In the genomic region with DNA sequence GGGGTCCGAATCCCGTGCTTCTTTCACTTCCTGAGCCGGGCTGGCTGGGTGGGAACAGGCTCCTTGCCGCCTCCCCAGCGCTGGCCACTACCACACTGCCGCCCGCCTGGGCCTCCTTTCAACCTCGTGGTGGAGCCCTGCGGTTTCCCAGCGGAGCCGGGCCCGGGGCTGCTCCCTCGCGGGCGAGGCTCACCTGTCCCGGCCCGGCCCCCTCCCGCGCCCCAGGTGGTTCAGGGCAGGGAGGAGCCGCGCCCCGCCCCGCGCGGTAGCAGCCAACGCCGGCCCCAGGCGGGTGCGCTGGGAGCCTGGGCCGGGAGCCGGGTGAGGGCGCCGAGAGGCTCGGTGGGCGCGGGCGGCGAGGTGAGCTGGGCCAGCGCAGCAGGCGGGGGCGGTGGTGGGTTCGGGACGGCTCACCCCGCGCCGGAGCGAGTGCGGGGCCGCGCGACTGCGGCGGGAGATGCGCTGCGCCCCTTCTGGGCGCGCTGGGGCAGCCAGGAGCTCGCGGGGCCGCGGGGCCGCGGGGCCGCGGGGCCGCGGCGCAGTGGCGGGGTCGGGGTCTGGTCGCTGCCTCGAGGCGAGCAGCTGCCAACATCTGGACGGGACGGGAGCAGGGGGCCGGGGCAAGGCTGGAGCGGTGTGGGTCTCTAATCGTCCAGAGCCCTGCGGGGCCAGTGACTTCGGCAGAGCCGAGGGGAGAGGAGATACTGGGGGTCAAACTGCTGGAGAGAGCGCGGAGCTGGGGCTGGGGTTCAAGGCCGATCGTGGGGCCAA, we compare ENCODE assay signal across 8 cellular contexts. TPM values are rescaled to one million over a fixed set of nuclear protein-coding genes. Genes with fewer than 3 reads are reported as not detected.
DNase-seq lines count a peak whose midpoint lies in the region; ATAC-seq and TF ChIP-seq lines count a peak whose summit lies in the region.

A gene with protein sequence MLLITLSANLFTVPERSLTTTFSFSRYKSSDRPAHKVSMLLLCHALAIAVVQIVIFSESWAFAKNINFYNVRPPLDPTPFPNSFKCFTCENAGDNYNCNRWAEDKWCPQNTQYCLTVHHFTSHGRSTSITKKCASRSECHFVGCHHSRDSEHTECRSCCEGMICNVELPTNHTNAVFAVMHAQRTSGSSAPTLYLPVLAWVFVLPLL (plus strand): TSS at position 258 of the 771 bp plus-strand sequence. CDS start 92,250 bp downstream, outside the sequence.

- H3K27ac ChIP-seq in right lobe of liver: no peak within 1 kb of the TSS

- no peaks in the 10 kb centered on the region for H3K9me3 Mint-ChIP-seq in activated naive CD8-positive, alpha-beta T cell (ENCODE audit: low read depth)

- TF ChIP-seq POLR2A in right lobe of liver (IDR thresholded peaks at IDR 0.05): no peak

- WGBS in right lobe of liver (ENCODE audit: insufficient coverage, low coverage, low lambda C conversion rate, missing lambda C conversion rate): 0% methylated on average over 24 of the region's 85 CpGs

- H3K27me3 ChIP-seq in right lobe of liver: no peaks in the 10 kb centered on the region

- H3K4me1 Mint-ChIP-seq in activated naive CD8-positive, alpha-beta T cell (ENCODE audit: low read depth): peaks cover 3% of the 10 kb centered on the region

- ATAC-seq in GM21367 (IDR thresholded peaks at IDR 0.05; ENCODE audit: unreplicated experiment): peak; percentile 72
- peak; percentile 44 to 65 (median 55) for ATAC-seq in right lobe of liver

- H3K27me3 Mint-ChIP-seq in activated naive CD8-positive, alpha-beta T cell: peaks cover 26% of the 10 kb centered on the region

- intact Hi-C loops in right lobe of liver (cut with DNase I): no loop called here

- no peaks in the 10 kb centered on the region for H3K4me1 ChIP-seq in right lobe of liver

- H3K4me3 ChIP-seq in GM12865 (ENCODE audit: low read depth, low read length): peak within 1 kb of the TSS; percentile 65
- peak within 1 kb of the TSS in 2 of 3 donors; percentile 1 to 37 for H3K4me3 ChIP-seq in right lobe of liver

- TF ChIP-seq CTCF in GM12865 (IDR thresholded peaks at IDR 0.05; ENCODE audit: insufficient read depth, low read depth, low read length, missing control alignments): peak; percentile 17
- no peak for TF ChIP-seq CTCF in right lobe of liver (IDR thresholded peaks at IDR 0.05)

- no peaks in the 10 kb centered on the region for H3K36me3 ChIP-seq in right lobe of liver

- no peak within 1 kb of the TSS for H3K27ac Mint-ChIP-seq in activated naive CD8-positive, alpha-beta T cell

- H3K9me3 ChIP-seq in right lobe of liver: no peaks in the 10 kb centered on the region

- DNase-seq in GM12865 (ENCODE audit: low read depth) (peak; percentile 51), HPDE6-E6E7 (ENCODE audit: extremely low spot score) (peak; percentile 40), right lobe of liver (no peak), NOMO-1 treated with dmso at 0.1 percent for 144 hours (lab: John Stamatoyannopoulos, UW; ENCODE audit: unreplicated experiment) (no peak), A172 (ENCODE audit: low spot score) (no peak), HUDEP-2 (lab: John Stamatoyannopoulos, UW; ENCODE audit: unreplicated experiment in 76 of 76) (no peak)

- peak within 1 kb of the TSS; percentile 63 for H3K4me3 Mint-ChIP-seq in activated naive CD8-positive, alpha-beta T cell

- no peaks in the 10 kb centered on the region for H3K36me3 Mint-ChIP-seq in activated naive CD8-positive, alpha-beta T cell

RNA-seq across cellular contexts. Expression of the gene that starts here (rescaled TPM):
- under 1 TPM in 2 of 6 experiments, not detected in 4; 0.30 to 0.31 TPM for total RNA-seq in right lobe of liver
- total RNA-seq in A172 (2014; rRNA removed; shearing (Covaris generic)): 0.38 TPM in 1 of 2 replicates, not detected in the other

Comparison
In these comparisons a context has a peak if more than half of its experiments do, and no peak if none do; other contexts are left out.
1. Peak in ATAC-seq and H3K4me3 ChIP-seq in right lobe of liver; RNA of the gene not detected or under 1 TPM.
2. DNase-seq: peak in GM12865 (single experiment) and HPDE6-E6E7 (single experiment); none in right lobe of liver (0 of 3), NOMO-1 treated with dmso at 0.1 percent for 144 hours (single experiment), A172 (single experiment) and HUDEP-2 (0 of 76).